1 cellular context compared by ENCODE assay signal in the genomic region with DNA sequence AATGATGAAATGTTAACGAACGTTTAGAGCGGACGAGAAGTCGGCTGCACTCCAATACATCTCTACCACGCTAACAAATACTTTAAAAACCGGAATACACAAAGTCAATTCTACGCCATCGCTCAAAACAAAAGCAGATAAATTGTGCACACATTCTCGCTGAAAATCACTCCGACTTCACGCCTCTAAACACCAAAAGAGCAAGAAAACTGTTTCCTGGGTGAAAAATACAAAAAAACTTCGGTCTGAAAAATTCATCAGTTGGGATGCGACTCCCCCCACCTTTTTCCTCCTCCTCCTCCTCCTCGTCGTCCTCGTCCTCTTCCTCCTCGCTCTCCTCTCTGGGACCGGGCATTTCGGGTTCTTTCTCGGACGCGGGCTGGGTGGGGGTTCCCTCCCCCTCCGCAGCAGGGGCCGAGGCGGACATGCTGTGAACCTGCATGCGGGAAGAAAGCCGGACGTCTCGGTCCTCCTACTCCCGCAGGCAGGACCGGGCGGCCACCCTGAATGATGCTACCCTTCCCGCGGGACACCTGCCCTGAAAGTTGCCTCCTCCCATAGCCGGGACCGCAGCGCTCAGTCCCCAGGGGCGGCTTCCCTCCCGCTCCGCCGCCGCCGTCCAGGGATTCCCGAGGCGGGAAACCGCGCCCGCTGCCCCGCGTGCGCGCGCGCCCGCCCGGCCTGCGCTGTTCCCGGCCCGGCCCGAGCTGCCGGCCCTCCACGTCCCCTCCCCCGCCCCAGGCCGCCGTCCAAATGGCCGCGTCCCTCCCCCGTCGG.
A peak's percentile ranks its signal among the peaks of the same experiment; 100 is the strongest.
TF ChIP-seq lines count a peak whose summit lies in the region.

No MANE protein-coding gene starts in this region.

TF ChIP-seq in K562, 482 proteins besides CTCF, POLR2A, EP300 and RAD21 (continued from another document and continues in another):
- TF ChIP-seq, protein P1, sequence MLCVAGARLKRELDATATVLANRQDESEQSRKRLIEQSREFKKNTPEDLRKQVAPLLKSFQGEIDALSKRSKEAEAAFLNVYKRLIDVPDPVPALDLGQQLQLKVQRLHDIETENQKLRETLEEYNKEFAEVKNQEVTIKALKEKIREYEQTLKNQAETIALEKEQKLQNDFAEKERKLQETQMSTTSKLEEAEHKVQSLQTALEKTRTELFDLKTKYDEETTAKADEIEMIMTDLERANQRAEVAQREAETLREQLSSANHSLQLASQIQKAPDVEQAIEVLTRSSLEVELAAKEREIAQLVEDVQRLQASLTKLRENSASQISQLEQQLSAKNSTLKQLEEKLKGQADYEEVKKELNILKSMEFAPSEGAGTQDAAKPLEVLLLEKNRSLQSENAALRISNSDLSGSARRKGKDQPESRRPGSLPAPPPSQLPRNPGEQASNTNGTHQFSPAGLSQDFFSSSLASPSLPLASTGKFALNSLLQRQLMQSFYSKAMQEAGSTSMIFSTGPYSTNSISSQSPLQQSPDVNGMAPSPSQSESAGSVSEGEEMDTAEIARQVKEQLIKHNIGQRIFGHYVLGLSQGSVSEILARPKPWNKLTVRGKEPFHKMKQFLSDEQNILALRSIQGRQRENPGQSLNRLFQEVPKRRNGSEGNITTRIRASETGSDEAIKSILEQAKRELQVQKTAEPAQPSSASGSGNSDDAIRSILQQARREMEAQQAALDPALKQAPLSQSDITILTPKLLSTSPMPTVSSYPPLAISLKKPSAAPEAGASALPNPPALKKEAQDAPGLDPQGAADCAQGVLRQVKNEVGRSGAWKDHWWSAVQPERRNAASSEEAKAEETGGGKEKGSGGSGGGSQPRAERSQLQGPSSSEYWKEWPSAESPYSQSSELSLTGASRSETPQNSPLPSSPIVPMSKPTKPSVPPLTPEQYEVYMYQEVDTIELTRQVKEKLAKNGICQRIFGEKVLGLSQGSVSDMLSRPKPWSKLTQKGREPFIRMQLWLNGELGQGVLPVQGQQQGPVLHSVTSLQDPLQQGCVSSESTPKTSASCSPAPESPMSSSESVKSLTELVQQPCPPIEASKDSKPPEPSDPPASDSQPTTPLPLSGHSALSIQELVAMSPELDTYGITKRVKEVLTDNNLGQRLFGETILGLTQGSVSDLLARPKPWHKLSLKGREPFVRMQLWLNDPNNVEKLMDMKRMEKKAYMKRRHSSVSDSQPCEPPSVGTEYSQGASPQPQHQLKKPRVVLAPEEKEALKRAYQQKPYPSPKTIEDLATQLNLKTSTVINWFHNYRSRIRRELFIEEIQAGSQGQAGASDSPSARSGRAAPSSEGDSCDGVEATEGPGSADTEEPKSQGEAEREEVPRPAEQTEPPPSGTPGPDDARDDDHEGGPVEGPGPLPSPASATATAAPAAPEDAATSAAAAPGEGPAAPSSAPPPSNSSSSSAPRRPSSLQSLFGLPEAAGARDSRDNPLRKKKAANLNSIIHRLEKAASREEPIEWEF (CRISPR knock-in tag; IDR thresholded peaks at IDR 0.05), result no peak
- TF ChIP-seq BRF1 (IDR thresholded peaks at IDR 0.05; ENCODE audit: borderline replicate concordance, extremely low read depth, insufficient read length) (no peak), JUN (IDR thresholded peaks at IDR 0.05; ENCODE audit: borderline replicate concordance, low read depth, low read length) (no peak), JUN (CRISPR knock-in tag; IDR thresholded peaks at IDR 0.05; ENCODE audit: borderline replicate concordance) (no peak; the same call in 1 of the 2 replicates), NEUROD1 (IDR thresholded peaks at IDR 0.05; ENCODE audit: borderline replicate concordance, low read depth, low read length, partially characterized antibody) (no peak), HNRNPLL (IDR thresholded peaks at IDR 0.05; ENCODE audit: low read depth, low read length, poor library complexity, severe bottlenecking) (peak; percentile 44), ZBTB7A (IDR thresholded peaks at IDR 0.05; ENCODE audit: borderline replicate concordance, control insufficient read depth, low read depth, low read length) (no peak; the same call in 1 of the 2 replicates), ZNF780A (CRISPR knock-in tag; IDR thresholded peaks at IDR 0.05) (no peak), RBM15 (IDR thresholded peaks at IDR 0.05; ENCODE audit: insufficient read depth, low read length) (no peak), ZNF24 (IDR thresholded peaks at IDR 0.05) (no peak), JUND (IDR thresholded peaks at IDR 0.05; ENCODE audit: borderline replicate concordance, low read depth, low read length) (no peak), JUND (tag; IDR thresholded peaks at IDR 0.05; ENCODE audit: borderline replicate concordance, low read depth, low read length) (no peak), FOXJ3 (CRISPR knock-in tag; IDR thresholded peaks at IDR 0.05) (no peak), RB1 (IDR thresholded peaks at IDR 0.05; ENCODE audit: low read depth) (peak; percentile 62), ETS2 (tag; IDR thresholded peaks at IDR 0.05; ENCODE audit: borderline replicate concordance, poor library complexity, severe bottlenecking) (no peak), SAFB (IDR thresholded peaks at IDR 0.05; ENCODE audit: borderline replicate concordance, low read depth, low read length) (no peak), NR4A1 (CRISPR knock-in tag; IDR thresholded peaks at IDR 0.05) (no peak), NR4A1 (tag; IDR thresholded peaks at IDR 0.05) (no peak), MEF2D (tag; conservative IDR thresholded peaks at IDR 0.05; ENCODE audit: low read depth) (no peak), L3MBTL2 (IDR thresholded peaks at IDR 0.05) (0 out of 2 replicates have a peak, but pooled peaks have one; percentile 10), ELF2 (CRISPR knock-in tag; IDR thresholded peaks at IDR 0.05) (no peak), HMG20A (CRISPR knock-in tag; conservative IDR thresholded peaks at IDR 0.05) (no peak), NFIX (CRISPR knock-in tag; IDR thresholded peaks at IDR 0.05; ENCODE audit: low read depth) (no peak), HCFC1 (IDR thresholded peaks at IDR 0.05; ENCODE audit: low read depth, low read length) (no peak), MTA1 (IDR thresholded peaks at IDR 0.05; ENCODE audit: borderline replicate concordance) (no peak)
- TF ChIP-seq, protein P2, sequence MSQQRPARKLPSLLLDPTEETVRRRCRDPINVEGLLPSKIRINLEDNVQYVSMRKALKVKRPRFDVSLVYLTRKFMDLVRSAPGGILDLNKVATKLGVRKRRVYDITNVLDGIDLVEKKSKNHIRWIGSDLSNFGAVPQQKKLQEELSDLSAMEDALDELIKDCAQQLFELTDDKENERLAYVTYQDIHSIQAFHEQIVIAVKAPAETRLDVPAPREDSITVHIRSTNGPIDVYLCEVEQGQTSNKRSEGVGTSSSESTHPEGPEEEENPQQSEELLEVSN (IDR thresholded peaks at IDR 0.05; ENCODE audit: borderline replicate concordance in 1 of 2, extremely low read depth in 1 of 2, insufficient read depth in 1 of 2, insufficient read length in 1 of 2, low read depth in 1 of 2, low read length in 1 of 2, poor library complexity in 1 of 2, severe bottlenecking in 1 of 2), result peak in 1 of 2 experiments; percentile 81
- TF ChIP-seq, protein P3, sequence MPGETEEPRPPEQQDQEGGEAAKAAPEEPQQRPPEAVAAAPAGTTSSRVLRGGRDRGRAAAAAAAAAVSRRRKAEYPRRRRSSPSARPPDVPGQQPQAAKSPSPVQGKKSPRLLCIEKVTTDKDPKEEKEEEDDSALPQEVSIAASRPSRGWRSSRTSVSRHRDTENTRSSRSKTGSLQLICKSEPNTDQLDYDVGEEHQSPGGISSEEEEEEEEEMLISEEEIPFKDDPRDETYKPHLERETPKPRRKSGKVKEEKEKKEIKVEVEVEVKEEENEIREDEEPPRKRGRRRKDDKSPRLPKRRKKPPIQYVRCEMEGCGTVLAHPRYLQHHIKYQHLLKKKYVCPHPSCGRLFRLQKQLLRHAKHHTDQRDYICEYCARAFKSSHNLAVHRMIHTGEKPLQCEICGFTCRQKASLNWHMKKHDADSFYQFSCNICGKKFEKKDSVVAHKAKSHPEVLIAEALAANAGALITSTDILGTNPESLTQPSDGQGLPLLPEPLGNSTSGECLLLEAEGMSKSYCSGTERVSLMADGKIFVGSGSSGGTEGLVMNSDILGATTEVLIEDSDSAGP (CRISPR knock-in tag; IDR thresholded peaks at IDR 0.05), result no peak
- TF ChIP-seq, protein P4, sequence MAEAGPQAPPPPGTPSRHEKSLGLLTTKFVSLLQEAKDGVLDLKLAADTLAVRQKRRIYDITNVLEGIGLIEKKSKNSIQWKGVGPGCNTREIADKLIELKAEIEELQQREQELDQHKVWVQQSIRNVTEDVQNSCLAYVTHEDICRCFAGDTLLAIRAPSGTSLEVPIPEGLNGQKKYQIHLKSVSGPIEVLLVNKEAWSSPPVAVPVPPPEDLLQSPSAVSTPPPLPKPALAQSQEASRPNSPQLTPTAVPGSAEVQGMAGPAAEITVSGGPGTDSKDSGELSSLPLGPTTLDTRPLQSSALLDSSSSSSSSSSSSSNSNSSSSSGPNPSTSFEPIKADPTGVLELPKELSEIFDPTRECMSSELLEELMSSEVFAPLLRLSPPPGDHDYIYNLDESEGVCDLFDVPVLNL (CRISPR knock-in tag; IDR thresholded peaks at IDR 0.05; ENCODE audit: low read depth), result no peak; the same call in 1 of the 2 replicates
- TF ChIP-seq, protein P5, sequence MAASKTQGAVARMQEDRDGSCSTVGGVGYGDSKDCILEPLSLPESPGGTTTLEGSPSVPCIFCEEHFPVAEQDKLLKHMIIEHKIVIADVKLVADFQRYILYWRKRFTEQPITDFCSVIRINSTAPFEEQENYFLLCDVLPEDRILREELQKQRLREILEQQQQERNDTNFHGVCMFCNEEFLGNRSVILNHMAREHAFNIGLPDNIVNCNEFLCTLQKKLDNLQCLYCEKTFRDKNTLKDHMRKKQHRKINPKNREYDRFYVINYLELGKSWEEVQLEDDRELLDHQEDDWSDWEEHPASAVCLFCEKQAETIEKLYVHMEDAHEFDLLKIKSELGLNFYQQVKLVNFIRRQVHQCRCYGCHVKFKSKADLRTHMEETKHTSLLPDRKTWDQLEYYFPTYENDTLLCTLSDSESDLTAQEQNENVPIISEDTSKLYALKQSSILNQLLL (CRISPR knock-in tag; IDR thresholded peaks at IDR 0.05; ENCODE audit: borderline replicate concordance), result no peak
- TF ChIP-seq, protein P6, sequence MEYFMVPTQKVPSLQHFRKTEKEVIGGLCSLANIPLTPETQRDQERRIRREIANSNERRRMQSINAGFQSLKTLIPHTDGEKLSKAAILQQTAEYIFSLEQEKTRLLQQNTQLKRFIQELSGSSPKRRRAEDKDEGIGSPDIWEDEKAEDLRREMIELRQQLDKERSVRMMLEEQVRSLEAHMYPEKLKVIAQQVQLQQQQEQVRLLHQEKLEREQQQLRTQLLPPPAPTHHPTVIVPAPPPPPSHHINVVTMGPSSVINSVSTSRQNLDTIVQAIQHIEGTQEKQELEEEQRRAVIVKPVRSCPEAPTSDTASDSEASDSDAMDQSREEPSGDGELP (CRISPR knock-in tag; IDR thresholded peaks at IDR 0.05; ENCODE audit: borderline replicate concordance), result peak; percentile 49
- TF ChIP-seq, protein P7, sequence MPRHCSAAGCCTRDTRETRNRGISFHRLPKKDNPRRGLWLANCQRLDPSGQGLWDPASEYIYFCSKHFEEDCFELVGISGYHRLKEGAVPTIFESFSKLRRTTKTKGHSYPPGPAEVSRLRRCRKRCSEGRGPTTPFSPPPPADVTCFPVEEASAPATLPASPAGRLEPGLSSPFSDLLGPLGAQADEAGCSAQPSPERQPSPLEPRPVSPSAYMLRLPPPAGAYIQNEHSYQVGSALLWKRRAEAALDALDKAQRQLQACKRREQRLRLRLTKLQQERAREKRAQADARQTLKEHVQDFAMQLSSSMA (CRISPR knock-in tag; IDR thresholded peaks at IDR 0.05), result no peak
- TF ChIP-seq, protein P8, sequence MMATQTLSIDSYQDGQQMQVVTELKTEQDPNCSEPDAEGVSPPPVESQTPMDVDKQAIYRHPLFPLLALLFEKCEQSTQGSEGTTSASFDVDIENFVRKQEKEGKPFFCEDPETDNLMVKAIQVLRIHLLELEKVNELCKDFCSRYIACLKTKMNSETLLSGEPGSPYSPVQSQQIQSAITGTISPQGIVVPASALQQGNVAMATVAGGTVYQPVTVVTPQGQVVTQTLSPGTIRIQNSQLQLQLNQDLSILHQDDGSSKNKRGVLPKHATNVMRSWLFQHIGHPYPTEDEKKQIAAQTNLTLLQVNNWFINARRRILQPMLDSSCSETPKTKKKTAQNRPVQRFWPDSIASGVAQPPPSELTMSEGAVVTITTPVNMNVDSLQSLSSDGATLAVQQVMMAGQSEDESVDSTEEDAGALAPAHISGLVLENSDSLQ (IDR thresholded peaks at IDR 0.05), result no peak
- TF ChIP-seq, protein P9, sequence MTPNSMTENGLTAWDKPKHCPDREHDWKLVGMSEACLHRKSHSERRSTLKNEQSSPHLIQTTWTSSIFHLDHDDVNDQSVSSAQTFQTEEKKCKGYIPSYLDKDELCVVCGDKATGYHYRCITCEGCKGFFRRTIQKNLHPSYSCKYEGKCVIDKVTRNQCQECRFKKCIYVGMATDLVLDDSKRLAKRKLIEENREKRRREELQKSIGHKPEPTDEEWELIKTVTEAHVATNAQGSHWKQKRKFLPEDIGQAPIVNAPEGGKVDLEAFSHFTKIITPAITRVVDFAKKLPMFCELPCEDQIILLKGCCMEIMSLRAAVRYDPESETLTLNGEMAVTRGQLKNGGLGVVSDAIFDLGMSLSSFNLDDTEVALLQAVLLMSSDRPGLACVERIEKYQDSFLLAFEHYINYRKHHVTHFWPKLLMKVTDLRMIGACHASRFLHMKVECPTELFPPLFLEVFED (CRISPR knock-in tag; conservative IDR thresholded peaks at IDR 0.05), result no peak
- TF ChIP-seq, protein P10, sequence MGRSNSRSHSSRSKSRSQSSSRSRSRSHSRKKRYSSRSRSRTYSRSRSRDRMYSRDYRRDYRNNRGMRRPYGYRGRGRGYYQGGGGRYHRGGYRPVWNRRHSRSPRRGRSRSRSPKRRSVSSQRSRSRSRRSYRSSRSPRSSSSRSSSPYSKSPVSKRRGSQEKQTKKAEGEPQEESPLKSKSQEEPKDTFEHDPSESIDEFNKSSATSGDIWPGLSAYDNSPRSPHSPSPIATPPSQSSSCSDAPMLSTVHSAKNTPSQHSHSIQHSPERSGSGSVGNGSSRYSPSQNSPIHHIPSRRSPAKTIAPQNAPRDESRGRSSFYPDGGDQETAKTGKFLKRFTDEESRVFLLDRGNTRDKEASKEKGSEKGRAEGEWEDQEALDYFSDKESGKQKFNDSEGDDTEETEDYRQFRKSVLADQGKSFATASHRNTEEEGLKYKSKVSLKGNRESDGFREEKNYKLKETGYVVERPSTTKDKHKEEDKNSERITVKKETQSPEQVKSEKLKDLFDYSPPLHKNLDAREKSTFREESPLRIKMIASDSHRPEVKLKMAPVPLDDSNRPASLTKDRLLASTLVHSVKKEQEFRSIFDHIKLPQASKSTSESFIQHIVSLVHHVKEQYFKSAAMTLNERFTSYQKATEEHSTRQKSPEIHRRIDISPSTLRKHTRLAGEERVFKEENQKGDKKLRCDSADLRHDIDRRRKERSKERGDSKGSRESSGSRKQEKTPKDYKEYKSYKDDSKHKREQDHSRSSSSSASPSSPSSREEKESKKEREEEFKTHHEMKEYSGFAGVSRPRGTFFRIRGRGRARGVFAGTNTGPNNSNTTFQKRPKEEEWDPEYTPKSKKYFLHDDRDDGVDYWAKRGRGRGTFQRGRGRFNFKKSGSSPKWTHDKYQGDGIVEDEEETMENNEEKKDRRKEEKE (IDR thresholded peaks at IDR 0.05; ENCODE audit: borderline replicate concordance in 1 of 2, control insufficient read depth in 1 of 2, low read depth in 2 of 2, low read length in 1 of 2), result no peak
